ENCODE assay signal across 22 cellular contexts in the genomic region with DNA sequence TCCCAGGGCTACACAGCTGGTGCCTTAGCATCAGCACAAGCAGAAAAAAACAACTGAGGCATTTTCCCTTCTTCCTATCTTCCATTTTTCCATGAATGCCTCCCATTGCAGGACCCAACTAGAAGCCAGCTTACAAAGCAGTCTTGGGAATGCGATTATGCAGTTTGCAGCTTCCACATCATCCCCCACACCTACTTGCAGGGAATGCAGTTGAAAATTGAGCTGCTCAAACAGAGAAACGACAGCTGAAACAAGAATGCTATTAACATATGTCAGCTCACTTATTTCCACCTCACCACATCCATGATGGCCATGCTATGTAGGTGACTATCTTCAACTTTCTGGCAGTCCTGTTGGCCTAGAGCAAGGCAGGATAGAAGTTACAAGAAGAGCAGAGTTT.
"Had no signal": no experiment of that assay in that cellular context is flagged by ENCODE, and none has a peak within 500 bp of the region (broad histone marks: within the 10 kb centered on the region; RNA-seq: fewer than 3 reads in every experiment).

No MANE protein-coding gene starts in this region.

- H3K27ac Mint-ChIP-seq: activated CD4-positive, alpha-beta memory T cell treated with anti-CD3 and anti-CD28 coated beads, Interleukin-2, amount 10 ng/mL, durations not matched to agents 7 days and 5 days; activated CD4-positive, alpha-beta T cell treated with anti-CD3 and anti-CD28 coated beads, Interleukin-2, amount 10 ng/mL, durations not matched to agents 24 days and 14 days; activated naive CD4-positive, alpha-beta T cell treated with anti-CD3 and anti-CD28 coated beads for 36 hours; activated naive CD8-positive, alpha-beta T cell treated with anti-CD3 and anti-CD28 coated beads, Interleukin-2, amount 10 ng/mL, durations not matched to agents 7 days and 5 days; activated T-cell treated with anti-CD3 and anti-CD28 coated beads, Interleukin-2, amount 50 U/mL, for 72 hours; effector memory CD8-positive, alpha-beta T cell; stimulated activated naive CD8-positive, alpha-beta T cell treated with anti-CD3 and anti-CD28 coated beads, Interleukin-15, Interleukin-2, amounts not matched to agents 100 ng/mL and 50 ng/mL, for 24 hours had no signal

- H3K36me3 Mint-ChIP-seq: activated naive CD8-positive, alpha-beta T cell treated with anti-CD3 and anti-CD28 coated beads, Interleukin-2, amount 10 ng/mL, durations not matched to agents 7 days and 5 days had no signal

- H3K27me3 ChIP-seq: colonic mucosa, dorsolateral prefrontal cortex, esophagus muscularis mucosa, thyroid gland had no signal

- FAIRE-seq: bronchial epithelial cell, frontal cortex had no signal

- H3K4me1 Mint-ChIP-seq: activated CD4-positive, alpha-beta memory T cell treated with anti-CD3 and anti-CD28 coated beads, Interleukin-2, amount 10 ng/mL, durations not matched to agents 7 days and 5 days; activated CD4-positive, alpha-beta T cell treated with anti-CD3 and anti-CD28 coated beads, Interleukin-2, amount 10 ng/mL, durations not matched to agents 24 days and 14 days; activated naive CD8-positive, alpha-beta T cell treated with anti-CD3 and anti-CD28 coated beads, Interleukin-2, amount 10 ng/mL, durations not matched to agents 7 days and 5 days had no signal

- H3K4me3 Mint-ChIP-seq: activated CD4-positive, alpha-beta memory T cell treated with anti-CD3 and anti-CD28 coated beads, Interleukin-2, amount 10 ng/mL, durations not matched to agents 7 days and 5 days; activated CD4-positive, alpha-beta T cell treated with anti-CD3 and anti-CD28 coated beads, Interleukin-2, amount 10 ng/mL, durations not matched to agents 24 days and 14 days; activated naive CD4-positive, alpha-beta T cell treated with anti-CD3 and anti-CD28 coated beads for 36 hours; activated naive CD8-positive, alpha-beta T cell treated with anti-CD3 and anti-CD28 coated beads, Interleukin-2, amount 10 ng/mL, durations not matched to agents 7 days and 5 days; activated T-cell treated with anti-CD3 and anti-CD28 coated beads, Interleukin-2, amount 50 U/mL, for 72 hours; effector memory CD8-positive, alpha-beta T cell; neural crest cell; stimulated activated naive CD8-positive, alpha-beta T cell treated with anti-CD3 and anti-CD28 coated beads, Interleukin-15, Interleukin-2, amounts not matched to agents 100 ng/mL and 50 ng/mL, for 24 hours had no signal

- H3K27me3 Mint-ChIP-seq: activated CD4-positive, alpha-beta memory T cell treated with anti-CD3 and anti-CD28 coated beads, Interleukin-2, amount 10 ng/mL, durations not matched to agents 7 days and 5 days; activated CD4-positive, alpha-beta T cell treated with anti-CD3 and anti-CD28 coated beads, Interleukin-2, amount 10 ng/mL, durations not matched to agents 24 days and 14 days; activated naive CD8-positive, alpha-beta T cell treated with anti-CD3 and anti-CD28 coated beads, Interleukin-2, amount 10 ng/mL, durations not matched to agents 7 days and 5 days; effector memory CD8-positive, alpha-beta T cell; stimulated activated naive CD8-positive, alpha-beta T cell treated with anti-CD3 and anti-CD28 coated beads, Interleukin-15, Interleukin-2, amounts not matched to agents 100 ng/mL and 50 ng/mL, for 24 hours had no signal

- H3K9me3 ChIP-seq: colonic mucosa, esophagus muscularis mucosa, thyroid gland had no signal

- H3K36me3 ChIP-seq: colonic mucosa, esophagus muscularis mucosa, thyroid gland had no signal

- ATAC-seq: activated CD4-positive, CD25-positive, alpha-beta regulatory T cell treated with anti-CD3 and anti-CD28 coated beads, Interleukin-2, amount 50 U/mL, for 24 hours; activated T-cell treated with anti-CD3 and anti-CD28 coated beads, Interleukin-2, amount 50 U/mL, for 72 hours; effector memory CD8-positive, alpha-beta T cell; left ventricle myocardium superior had no signal

- H3K4me3 ChIP-seq: colonic mucosa, dorsolateral prefrontal cortex, esophagus muscularis mucosa, thyroid gland had no signal

- H3K9me3 Mint-ChIP-seq: activated CD4-positive, alpha-beta memory T cell treated with anti-CD3 and anti-CD28 coated beads, Interleukin-2, amount 10 ng/mL, durations not matched to agents 7 days and 5 days; activated CD4-positive, alpha-beta T cell treated with anti-CD3 and anti-CD28 coated beads, Interleukin-2, amount 10 ng/mL, durations not matched to agents 24 days and 14 days; activated naive CD4-positive, alpha-beta T cell treated with anti-CD3 and anti-CD28 coated beads for 36 hours; activated naive CD8-positive, alpha-beta T cell treated with anti-CD3 and anti-CD28 coated beads, Interleukin-2, amount 10 ng/mL, durations not matched to agents 7 days and 5 days; neural crest cell had no signal

- DNase-seq: activated CD4-positive, alpha-beta memory T cell treated with anti-CD3 and anti-CD28 coated beads, Interleukin-2, amount 10 ng/mL, durations not matched to agents 7 days and 5 days; activated CD4-positive, alpha-beta T cell treated with anti-CD3 and anti-CD28 coated beads, Interleukin-2, amount 10 ng/mL, durations not matched to agents 24 days and 14 days; activated effector memory CD4-positive, alpha-beta T cell treated with Interleukin-2 at 50 U/mL for 16 hours; activated naive CD4-positive, alpha-beta T cell treated with anti-CD3 and anti-CD28 coated beads for 36 hours; activated naive CD8-positive, alpha-beta T cell treated with anti-CD3 and anti-CD28 coated beads, Interleukin-2, amount 10 ng/mL, durations not matched to agents 7 days and 5 days; activated T-cell treated with anti-CD3 and anti-CD28 coated beads, Interleukin-2, amount 50 U/mL, for 72 hours; amygdala; colonic mucosa; dorsolateral prefrontal cortex; effector memory CD8-positive, alpha-beta T cell; hippocampal formation; left ventricle myocardium superior; midbrain; stimulated activated CD4-positive, alpha-beta T cell treated with anti-CD3 and anti-CD28 coated beads, Interleukin-4, amount 100 ng/mL, for 24 hours; substantia nigra; thyroid gland had no signal

- H3K27ac ChIP-seq: colonic mucosa, dorsolateral prefrontal cortex, esophagus muscularis mucosa, thyroid gland had no signal
